In genomic region chr11:128499613-128500213, GRCh38 we compare ENCODE assay signal across 13 cellular contexts.
DNase-seq lines count a peak whose midpoint lies in the region; ATAC-seq and TF ChIP-seq lines count a peak whose summit lies in the region.
"Had no signal": no experiment of that assay in that cellular context is flagged by ENCODE, and none has a peak within 500 bp of the region (broad histone marks: within the 10 kb centered on the region; RNA-seq: fewer than 3 reads in every experiment).

No MANE protein-coding gene starts in this region.

- DNase-seq in SK-N-SH (no peak), activated B cell treated with CpG ODN at 0.5 μM for 24 hours (no peak), SK-N-DZ (ENCODE audit: low spot score) (no peak), GM20000 (ENCODE audit: low spot score) (no peak)
- DNase-seq: NCI-H748 treated with DMSO at 0.1 percent for 48 hours, psoas muscle had no signal

- CTCF ChIA-PET in SK-N-SH (lab: Yijun Ruan, JAX) (interaction anchor here (1.1 kb wide), 1 partner anchor 342 kb away, joined by 3 read pairs; no protein-coding TSS in a partner anchor), activated B cell treated with CpG ODN at 0.5 μM for 24 hours (lab: Charles Lee) (interaction anchor here (1.0 kb wide), 1 partner anchor 21 kb away, joined by 3 read pairs; no protein-coding TSS in a partner anchor)

- no peak for TF ChIP-seq RAD21 in SK-N-SH (IDR thresholded peaks at IDR 0.05; ENCODE audit: low read length)

- no peak for TF ChIP-seq EP300 in SK-N-SH (IDR thresholded peaks at IDR 0.05; ENCODE audit: borderline replicate concordance in 1 of 2, low read depth in 1 of 2, low read length in 1 of 2)
- no peak for TF ChIP-seq EP300 in gastroesophageal sphincter (IDR thresholded peaks at IDR 0.05)

- no peaks in the 10 kb centered on the region for H3K9me3 ChIP-seq in SK-N-SH
- H3K9me3 ChIP-seq in gastroesophageal sphincter = no peaks in the 10 kb centered on the region
- H3K9me3 ChIP-seq: psoas muscle had no signal

- no peaks in the 10 kb centered on the region; the same call in 1 of the 2 replicates for H4K20me1 ChIP-seq in SK-N-SH (ENCODE audit: insufficient read depth)

- H3K79me2 ChIP-seq in SK-N-SH (ENCODE audit: insufficient read depth) = peaks cover 89% of the 10 kb centered on the region

- POLR2A ChIA-PET in SK-N-SH (lab: Yijun Ruan, JAX) (no interaction called here), activated B cell treated with CpG ODN at 0.5 μM for 24 hours (lab: Charles Lee) (interaction anchor here (0.7 to 4.0 kb wide), 2 partner anchors 16 to 19 kb away, joined by 3 to 46 read pairs; no protein-coding TSS in a partner anchor)

- H3K9ac ChIP-seq in SK-N-SH = peak overlapping the region; percentile 89; the same call in 1 of the 2 replicates

- no peaks in the 10 kb centered on the region for H3K27me3 ChIP-seq in SK-N-SH (ENCODE audit: insufficient read depth)
- H3K27me3 ChIP-seq in gastroesophageal sphincter = no peaks in the 10 kb centered on the region

- no peaks in the 10 kb centered on the region for H3K9me2 ChIP-seq in SK-N-SH

- ATAC-seq in SK-N-SH treated with all-trans-retinoic acid at 6 μM for 48 hours (no peak), activated B cell treated with CpG ODN at 0.5 μM for 24 hours (ENCODE audit: low read depth) (no peak), gastroesophageal sphincter (no peak), GM19324 (IDR thresholded peaks at IDR 0.05; ENCODE audit: low FRiP score, unreplicated experiment) (no peak)
- no peak for ATAC-seq in stimulated activated memory B cell treated with anti-CD40 and anti-IgM and Interleukin-4, amounts not matched to agents 10 μg/mL and 1 μg/mL and 100 μg/mL, for 72 hours
- ATAC-seq: activated CD4-positive, CD25-positive, alpha-beta regulatory T cell treated with anti-CD3 and anti-CD28 coated beads, Interleukin-2, amount 50 U/mL, for 24 hours; psoas muscle had no signal

- no peaks in the 10 kb centered on the region for H3K9me3 Mint-ChIP-seq in activated B cell treated with CpG ODN at 0.5 μM for 24 hours
- H3K9me3 Mint-ChIP-seq in stimulated activated memory B cell treated with anti-CD40 and anti-IgM and Interleukin-4, amounts not matched to agents 10 μg/mL and 1 μg/mL and 100 μg/mL, for 72 hours = no peaks in the 10 kb centered on the region

- H3K27ac Mint-ChIP-seq in activated B cell treated with CpG ODN at 0.5 μM for 24 hours = peak overlapping the region; percentile 93
- H3K27ac Mint-ChIP-seq in stimulated activated memory B cell treated with anti-CD40 and anti-IgM and Interleukin-4, amounts not matched to agents 10 μg/mL and 1 μg/mL and 100 μg/mL, for 72 hours = peak overlapping the region; percentile 87

- H3F3A ChIP-seq in SK-N-SH (replicated peaks; ENCODE audit: insufficient read depth) = peaks cover 66% of the 10 kb centered on the region

- H3K4me3 ChIP-seq in SK-N-SH (ENCODE audit: low read depth in 2 of 2, low read length in 1 of 2) (no peak overlapping the region), gastroesophageal sphincter (no peak overlapping the region)
- H3K4me3 ChIP-seq: cardiac muscle cell, psoas muscle had no signal

- H3K36me3 Mint-ChIP-seq in activated B cell treated with CpG ODN at 0.5 μM for 24 hours (ENCODE audit: low read depth) = peaks cover 72% of the 10 kb centered on the region
- peaks cover 46% of the 10 kb centered on the region for H3K36me3 Mint-ChIP-seq in stimulated activated memory B cell treated with anti-CD40 and anti-IgM and Interleukin-4, amounts not matched to agents 10 μg/mL and 1 μg/mL and 100 μg/mL, for 72 hours

- H3K27ac ChIP-seq in SK-N-SH (ENCODE audit: low read depth in 2 of 2, low read length in 1 of 2) (peak overlapping the region in 1 of 2 experiments; percentile 100; a peak in 2 of 4 replicates), gastroesophageal sphincter (peak overlapping the region in 3 of 4 donors; percentile 57 to 81 (median 80))
- H3K27ac ChIP-seq: 22Rv1, cardiac muscle cell, psoas muscle had no signal

- H3K27me3 Mint-ChIP-seq in activated B cell treated with CpG ODN at 0.5 μM for 24 hours = no peaks in the 10 kb centered on the region
- H3K27me3 Mint-ChIP-seq in stimulated activated memory B cell treated with anti-CD40 and anti-IgM and Interleukin-4, amounts not matched to agents 10 μg/mL and 1 μg/mL and 100 μg/mL, for 72 hours = no peaks in the 10 kb centered on the region

- H3K36me3 ChIP-seq in SK-N-SH (replicated peaks in 1 of 2; ENCODE audit: control insufficient read depth in 1 of 2, insufficient read depth in 2 of 2, low read length in 1 of 2) (no peaks in the 10 kb centered on the region), gastroesophageal sphincter (no peaks in the 10 kb centered on the region)
- H3K36me3 ChIP-seq: cardiac muscle cell had no signal

- H3K4me2 ChIP-seq in SK-N-SH = peak overlapping the region; percentile 83; the same call in 1 of the 2 replicates

- TF ChIP-seq POLR2A in gastroesophageal sphincter (IDR thresholded peaks at IDR 0.05) = no peak

- intact Hi-C loops in activated B cell treated with CpG ODN at 0.5 μM for 24 hours (cut with micrococcal nuclease) = no loop called here

- H3K4me1 Mint-ChIP-seq in activated B cell treated with CpG ODN at 0.5 μM for 24 hours = peaks cover 99% of the 10 kb centered on the region
- peaks cover 97% of the 10 kb centered on the region for H3K4me1 Mint-ChIP-seq in stimulated activated memory B cell treated with anti-CD40 and anti-IgM and Interleukin-4, amounts not matched to agents 10 μg/mL and 1 μg/mL and 100 μg/mL, for 72 hours

- H2AFZ ChIP-seq in SK-N-SH (ENCODE audit: low read depth) = no peak overlapping the region

- H3K4me1 ChIP-seq in SK-N-SH (ENCODE audit: control insufficient read depth in 1 of 2, insufficient read depth in 2 of 2, low read depth in 1 of 2, low read length in 1 of 2) (peaks cover 43 to 77% of the 10 kb centered on the region in 2 experiments), gastroesophageal sphincter (peaks cover 15 to 100% (median 76%) of the 10 kb centered on the region in 3 donors)

- no peak for TF ChIP-seq CTCF in SK-N-SH (IDR thresholded peaks at IDR 0.05)
- no peak for TF ChIP-seq CTCF in activated B cell treated with CpG ODN at 0.5 μM for 24 hours (IDR thresholded peaks at IDR 0.05)
- TF ChIP-seq CTCF in gastroesophageal sphincter (IDR thresholded peaks at IDR 0.05) = no peak
- TF ChIP-seq CTCF in GM20000 (IDR thresholded peaks at IDR 0.05; ENCODE audit: extremely low read depth, missing control alignments) = no peak

- WGBS in SK-N-SH (ENCODE audit: low lambda C conversion rate) = 87% methylated on average over 13 of the region's 13 CpGs
- WGBS in gastroesophageal sphincter (ENCODE audit: low coverage in 1 of 2), 2 donors = 54 to 72% methylated on average over 2 to 11 of the region's 13 CpGs

- peak overlapping the region; percentile 8 for H3K4me3 Mint-ChIP-seq in activated B cell treated with CpG ODN at 0.5 μM for 24 hours
- peak overlapping the region; percentile 52 for H3K4me3 Mint-ChIP-seq in stimulated activated memory B cell treated with anti-CD40 and anti-IgM and Interleukin-4, amounts not matched to agents 10 μg/mL and 1 μg/mL and 100 μg/mL, for 72 hours

TF ChIP-seq in SK-N-SH, 30 proteins besides CTCF, POLR2A, EP300 and RAD21:
- TF ChIP-seq TCF12 (IDR thresholded peaks at IDR 0.05) = no peak
- no peak for TF ChIP-seq ELF1 (IDR thresholded peaks at IDR 0.05)
- no peak for TF ChIP-seq CHD2 (IDR thresholded peaks at IDR 0.05; ENCODE audit: low read length, partially characterized antibody)
- TF ChIP-seq POLR2AphosphoS5 (IDR thresholded peaks at IDR 0.05; ENCODE audit: low read depth, low read length) = no peak
- TF ChIP-seq RFX5 (IDR thresholded peaks at IDR 0.05; ENCODE audit: low read length) = no peak
- no peak for TF ChIP-seq PBX3 (IDR thresholded peaks at IDR 0.05)

TF ChIP-seq in SK-N-SH treated with all-trans-retinoic acid at 6 μM for 48 hours, 23 proteins besides CTCF, POLR2A, EP300 and RAD21 (continues in another document):
- no peak for TF ChIP-seq TOX (CRISPR knock-in tag; IDR thresholded peaks at IDR 0.05; ENCODE audit: borderline replicate concordance)
- TF ChIP-seq SNAI2 (CRISPR knock-in tag; IDR thresholded peaks at IDR 0.05) = no peak
- TF ChIP-seq ISL1 (CRISPR knock-in tag; IDR thresholded peaks at IDR 0.05) = no peak
- no peak for TF ChIP-seq OSR1 (CRISPR knock-in tag; IDR thresholded peaks at IDR 0.05)
- no peak for TF ChIP-seq TCF4 (CRISPR knock-in tag; IDR thresholded peaks at IDR 0.05; ENCODE audit: borderline replicate concordance)
- no peak for TF ChIP-seq ZFP30 (CRISPR knock-in tag; IDR thresholded peaks at IDR 0.05)
- no peak for TF ChIP-seq GLIS3 (CRISPR knock-in tag; IDR thresholded peaks at IDR 0.05)
- TF ChIP-seq TSHZ2 (CRISPR knock-in tag; IDR thresholded peaks at IDR 0.05) = no peak
